In genomic region chr10:121085386-121085785, GRCh38 we compare ENCODE assay signal across 15 cellular contexts.
DNase-seq lines count a peak whose midpoint lies in the region; ATAC-seq and TF ChIP-seq lines count a peak whose summit lies in the region.
"Had no signal": no experiment of that assay in that cellular context is flagged by ENCODE, and none has a peak within 500 bp of the region (broad histone marks: within the 10 kb centered on the region; RNA-seq: fewer than 3 reads in every experiment).

No MANE protein-coding gene starts in this region.

- no peak overlapping the region for H3K9ac ChIP-seq in neural progenitor cell
- H3K9ac ChIP-seq: BLaER1 treated with 17β-estradiol and CSF1 and Interleukin-3, amounts not matched to agents 10 nM and 100 nM had no signal

- peaks cover 53% of the 10 kb centered on the region for H3K4me1 Mint-ChIP-seq in neural progenitor cell

- H3K27ac Mint-ChIP-seq in neural progenitor cell, result peak overlapping the region; percentile 70

- no peaks in the 10 kb centered on the region for H4K20me1 ChIP-seq in neural progenitor cell (ENCODE audit: low read depth)
- H4K20me1 ChIP-seq: BLaER1 treated with 17β-estradiol and CSF1 and Interleukin-3, amounts not matched to agents 10 nM and 100 nM had no signal

- no peaks in the 10 kb centered on the region for H3K36me3 Mint-ChIP-seq in neural progenitor cell

- H2AFZ ChIP-seq in neural progenitor cell (replicated peaks), result no peak overlapping the region

- H3K4me1 ChIP-seq in neural progenitor cell, result peaks cover 6% of the 10 kb centered on the region

- no peaks in the 10 kb centered on the region for H3K27me3 ChIP-seq in neural progenitor cell

- peak; percentile 58 for DNase-seq in Ammon's horn (ENCODE audit: low spot score)
- peak; percentile 34 for DNase-seq in NOMO-1 treated with DMSO at 0.1 percent for 48 hours (lab: John Stamatoyannopoulos, UW; ENCODE audit: unreplicated experiment)
- DNase-seq in globus pallidus (ENCODE audit: low spot score), result peak; percentile 35
- DNase-seq in neural progenitor cell (ENCODE audit: low spot score), result no peak
- DNase-seq in GF-D8 (lab: John Stamatoyannopoulos, UW), result no peak
- DNase-seq: DMS 273 treated with DMSO at 0.1 percent for 48 hours, NCI-H1436, NCI-H2029, NCI-H2171, Right ventricle myocardium superior had no signal

- H3K27me3 Mint-ChIP-seq in neural progenitor cell (ENCODE audit: insufficient read depth, low read depth), result peaks cover 17% of the 10 kb centered on the region

- ATAC-seq in HG03097 (IDR thresholded peaks at IDR 0.05; ENCODE audit: low FRiP score, unreplicated experiment), result no peak
- ATAC-seq in HG03135 (IDR thresholded peaks at IDR 0.05; ENCODE audit: unreplicated experiment), result no peak
- no peak for ATAC-seq in GM21381 (IDR thresholded peaks at IDR 0.05; ENCODE audit: unreplicated experiment)

- no peak overlapping the region for H3K4me2 ChIP-seq in neural progenitor cell

- no peaks in the 10 kb centered on the region for H3K79me2 ChIP-seq in neural progenitor cell (ENCODE audit: low read depth)

- H3K4me3 Mint-ChIP-seq in neural progenitor cell, result no peak overlapping the region

- peaks cover 3% of the 10 kb centered on the region for H3K9me3 Mint-ChIP-seq in neural progenitor cell

- H3K9me3 ChIP-seq in neural progenitor cell (ENCODE audit: low read depth), result no peaks in the 10 kb centered on the region
- H3K9me3 ChIP-seq: BLaER1 treated with 17β-estradiol and CSF1 and Interleukin-3, amounts not matched to agents 10 nM and 100 nM had no signal

- no peak overlapping the region for H3K27ac ChIP-seq in neural progenitor cell
- H3K27ac ChIP-seq: BLaER1 treated with 17β-estradiol and CSF1 and Interleukin-3, amounts not matched to agents 10 nM and 100 nM; SK-N-MC had no signal

- no peaks in the 10 kb centered on the region for H3K36me3 ChIP-seq in neural progenitor cell
- H3K36me3 ChIP-seq: BLaER1 treated with 17β-estradiol and CSF1 and Interleukin-3, amounts not matched to agents 10 nM and 100 nM had no signal

- H3K4me3 ChIP-seq in neural progenitor cell, result no peak overlapping the region
- H3K4me3 ChIP-seq: BLaER1 treated with 17β-estradiol and CSF1 and Interleukin-3, amounts not matched to agents 10 nM and 100 nM; SK-N-MC had no signal

- H3F3A ChIP-seq in neural progenitor cell (ENCODE audit: low read depth), result no peaks in the 10 kb centered on the region

- no peak for TF ChIP-seq CTCF in neural progenitor cell (IDR thresholded peaks at IDR 0.05)

Comparison
In these comparisons a context has a peak if more than half of its experiments do, and no peak if none do; other contexts are left out.
1. DNase-seq: peak in Ammon's horn (single experiment), NOMO-1 treated with DMSO at 0.1 percent for 48 hours (single experiment) and globus pallidus (single experiment); none in neural progenitor cell (single experiment) and GF-D8 (single experiment).